Comparison of ENCODE assay signal across 10 cellular contexts in the genomic region with DNA sequence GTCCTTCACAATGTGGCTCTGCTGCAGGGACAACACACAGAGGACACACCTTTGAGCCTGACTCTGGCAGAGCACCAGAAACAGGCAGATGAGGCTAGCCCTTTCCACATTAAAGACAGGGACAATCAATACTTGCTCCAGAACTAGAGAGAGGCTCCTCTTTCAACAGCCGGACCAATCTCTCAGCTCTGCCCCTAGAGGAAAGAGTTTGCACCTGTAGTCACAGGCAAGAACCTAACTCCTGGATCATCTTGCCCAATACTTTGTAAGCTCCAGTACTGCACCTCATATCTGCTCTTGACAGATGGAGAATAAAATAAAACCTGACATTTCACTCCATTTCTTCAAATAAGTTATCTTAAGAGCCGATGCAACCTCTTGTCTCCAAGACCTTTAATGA. TPM values are rescaled to one million over a fixed set of nuclear protein-coding genes. Genes with fewer than 3 reads are reported as not detected.
DNase-seq lines count a peak whose midpoint lies in the region; ATAC-seq and TF ChIP-seq lines count a peak whose summit lies in the region.
"Had no signal": no experiment of that assay in that cellular context is flagged by ENCODE, and none has a peak within 500 bp of the region (broad histone marks: within the 10 kb centered on the region; RNA-seq: fewer than 3 reads in every experiment).

No MANE protein-coding gene starts in this region.

- intact Hi-C loops in activated CD4-positive, alpha-beta T cell treated with anti-CD3 and anti-CD28 coated beads for 36 hours (cut with DNase I, micrococcal nuclease) = no loop called here

- no peak for ATAC-seq in activated CD4-positive, alpha-beta T cell treated with anti-CD3 and anti-CD28 coated beads for 36 hours

- no peaks in the 10 kb centered on the region for H3K36me3 ChIP-seq in H7 (replicated peaks; ENCODE audit: control insufficient read depth, insufficient read depth, low read length)
- no peaks in the 10 kb centered on the region for H3K36me3 ChIP-seq in kidney epithelial cell (ENCODE audit: control insufficient read depth, insufficient read depth, low read length)

- H3K27me3 ChIP-seq in H7 (ENCODE audit: control insufficient read depth, insufficient read depth, low read length) (no peaks in the 10 kb centered on the region), kidney epithelial cell (ENCODE audit: control insufficient read depth, insufficient read depth, low read length) (no peaks in the 10 kb centered on the region)

- H3K4me3 ChIP-seq in H7 (ENCODE audit: insufficient read depth, low read depth, low read length) (no peak overlapping the region), kidney epithelial cell (ENCODE audit: low read depth, low read length) (no peak overlapping the region)

- no peaks in the 10 kb centered on the region for H3K36me3 Mint-ChIP-seq in activated CD4-positive, alpha-beta T cell treated with anti-CD3 and anti-CD28 coated beads for 36 hours (ENCODE audit: low read depth)

- no peak overlapping the region for H3K27ac Mint-ChIP-seq in activated CD4-positive, alpha-beta T cell treated with anti-CD3 and anti-CD28 coated beads for 36 hours

- DNase-seq in DMS114 treated with DMSO at 0.1 percent for 48 hours (lab: John Stamatoyannopoulos, UW; ENCODE audit: unreplicated experiment) = peak; percentile 3
- peak; percentile 57 for DNase-seq in H7
- DNase-seq in SK-MEL-5 (ENCODE audit: low read depth, low spot score) = peak; percentile 19
- DNase-seq in kidney epithelial cell (ENCODE audit: low read depth) = no peak
- DNase-seq in NCI-H2081 (lab: John Stamatoyannopoulos, UW) = no peak
- no peak for DNase-seq in NCI-H2171 (lab: John Stamatoyannopoulos, UW)
- DNase-seq in activated CD4-positive, alpha-beta T cell treated with anti-CD3 and anti-CD28 coated beads for 36 hours = no peak
- no peak for DNase-seq in NCI-H2171 treated with DMSO at 0.1 percent for 48 hours (lab: John Stamatoyannopoulos, UW)
- DNase-seq: activated CD8-positive, alpha-beta memory T cell treated with anti-CD3 and anti-CD28 coated beads, Interleukin-2, amount 50 U/mL, for 48 hours; NCI-H1694 treated with DMSO at 0.1 percent for 48 hours had no signal

- H3K4me3 Mint-ChIP-seq in activated CD4-positive, alpha-beta T cell treated with anti-CD3 and anti-CD28 coated beads for 36 hours = no peak overlapping the region

- H3K4me1 Mint-ChIP-seq in activated CD4-positive, alpha-beta T cell treated with anti-CD3 and anti-CD28 coated beads for 36 hours = no peaks in the 10 kb centered on the region

- in situ Hi-C loops in SK-MEL-5 (cut with HindIII; ENCODE audit: low pct_unique_long_range_greater_than_20kb, low sequenced_read_pairs) = no loop called here

- CTCF ChIA-PET in activated CD4-positive, alpha-beta T cell treated with anti-CD3 and anti-CD28 coated beads for 36 hours (lab: Charles Lee) = no interaction called here

- H3K9me3 Mint-ChIP-seq in activated CD4-positive, alpha-beta T cell treated with anti-CD3 and anti-CD28 coated beads for 36 hours (ENCODE audit: low read depth) = no peaks in the 10 kb centered on the region

- POLR2A ChIA-PET in activated CD4-positive, alpha-beta T cell treated with anti-CD3 and anti-CD28 coated beads for 36 hours (lab: Charles Lee) = no interaction called here

- peak; percentile 25 for TF ChIP-seq CTCF in kidney epithelial cell (IDR thresholded peaks at IDR 0.05; ENCODE audit: insufficient read depth, low read length, poor library complexity, severe bottlenecking)

- peaks cover 4% of the 10 kb centered on the region for H3K27me3 Mint-ChIP-seq in activated CD4-positive, alpha-beta T cell treated with anti-CD3 and anti-CD28 coated beads for 36 hours

RNA-seq across cellular contexts. Expression of gene EPB41L4A, which starts 52.1 kb away (rescaled TPM):
- total RNA-seq in H7 (2014; rRNA removed; shearing (Covaris generic)) = 3.2 and 4.7 TPM in 2 replicates
- total RNA-seq in SK-MEL-5 (2014; rRNA removed; shearing (Covaris generic)) = 0.42 and 1.7 TPM in 2 replicates
- 1.3 and 2.8 TPM in 2 replicates for polyA plus RNA-seq in SK-MEL-5 (2015; cell fraction: cytosol; rRNA removed)
- 1.3 and 2.1 TPM in 2 replicates for polyA plus RNA-seq in SK-MEL-5 (2015; cell fraction: nucleus; rRNA removed)
- 17.9 and 30.6 TPM in 2 replicates for total RNA-seq in kidney epithelial cell
- total RNA-seq in activated CD4-positive, alpha-beta T cell treated with anti-CD3 and anti-CD28 coated beads for 36 hours = under 1 TPM; 0.05 to 0.28 TPM

Comparison
In these comparisons a context has a peak if more than half of its experiments do, and no peak if none do; other contexts are left out.
1. DNase-seq: peak in DMS114 treated with DMSO at 0.1 percent for 48 hours (single experiment), H7 (single experiment) and SK-MEL-5 (single experiment); none in kidney epithelial cell (single experiment), NCI-H2081 (0 of 2), NCI-H2171 (single experiment), activated CD4-positive, alpha-beta T cell treated with anti-CD3 and anti-CD28 coated beads for 36 hours (single experiment) and NCI-H2171 treated with DMSO at 0.1 percent for 48 hours (single experiment).